In genomic region chr7:81321922-81322321, GRCh38 we compare ENCODE assay signal across 18 cellular contexts.
DNase-seq lines count a peak whose midpoint lies in the region; ATAC-seq and TF ChIP-seq lines count a peak whose summit lies in the region.
"Had no signal": no experiment of that assay in that cellular context is flagged by ENCODE, and none has a peak within 500 bp of the region (broad histone marks: within the 10 kb centered on the region; RNA-seq: fewer than 3 reads in every experiment).

No MANE protein-coding gene starts in this region.

- no peak overlapping the region for H2AFZ ChIP-seq in GM23338

- H2BK120ac ChIP-seq in mesendoderm (ENCODE audit: low read depth, low read length) = no peak overlapping the region

- H3K9me2 ChIP-seq in GM23338 (ENCODE audit: insufficient read depth) = no peaks in the 10 kb centered on the region

- no peak overlapping the region for H4K5ac ChIP-seq in mesendoderm (ENCODE audit: low read length)

- H3K27ac Mint-ChIP-seq in GM23338 (peak overlapping the region; percentile 57; the same call in 1 of the 2 replicates), progenitor cell of endocrine pancreas (peak overlapping the region; percentile 93)
- H3K27ac Mint-ChIP-seq: B cell; CD4-positive, CD25-positive, alpha-beta regulatory T cell; CD8-positive, alpha-beta T cell had no signal

- H3K36me3 ChIP-seq in GM23338 (ENCODE audit: insufficient read depth) (no peaks in the 10 kb centered on the region), Panc1 (ENCODE audit: control insufficient read depth, insufficient read depth, low read length) (no peaks in the 10 kb centered on the region), mesendoderm (ENCODE audit: control insufficient read depth, insufficient read depth, low read length) (no peaks in the 10 kb centered on the region), testis (ENCODE audit: low read depth, missing control alignments) (no peaks in the 10 kb centered on the region)
- H3K36me3 ChIP-seq: BLaER1 had no signal

- in situ Hi-C loops in Panc1 (cut with HindIII; ENCODE audit: low pct_unique_long_range_greater_than_20kb, low sequenced_read_pairs) = no loop called here

- H3K27me3 ChIP-seq in GM23338 (ENCODE audit: insufficient read depth) (no peaks in the 10 kb centered on the region), Panc1 (ENCODE audit: control insufficient read depth, insufficient read depth, low read length) (no peaks in the 10 kb centered on the region), mesendoderm (ENCODE audit: insufficient read depth, low read length, poor library complexity) (no peaks in the 10 kb centered on the region), testis (no peaks in the 10 kb centered on the region)
- H3K27me3 ChIP-seq: BLaER1 had no signal

- no peaks in the 10 kb centered on the region; the same call in 2 of the 3 replicates for H3K36me3 Mint-ChIP-seq in GM23338 (ENCODE audit: low read depth)
- H3K36me3 Mint-ChIP-seq in progenitor cell of endocrine pancreas (ENCODE audit: insufficient read depth) = no peaks in the 10 kb centered on the region
- H3K36me3 Mint-ChIP-seq: CD4-positive, CD25-positive, alpha-beta regulatory T cell; CD8-positive, alpha-beta T cell had no signal

- H3K4me1 ChIP-seq in GM23338 (ENCODE audit: insufficient read depth) (no peaks in the 10 kb centered on the region), Panc1 (ENCODE audit: control insufficient read depth, insufficient read depth, low read length) (peaks cover 10% of the 10 kb centered on the region), mesendoderm (ENCODE audit: control insufficient read depth, low read depth, low read length) (peaks cover 6% of the 10 kb centered on the region), testis (no peaks in the 10 kb centered on the region)
- H3K4me1 ChIP-seq: BLaER1 had no signal

- intact Hi-C loops in Panc1 (cut with micrococcal nuclease; ENCODE audit: unreplicated experiment) (no loop called here), testis (cut with DNase I; ENCODE audit: low total_unique reads) (no loop called here)

- CTCF ChIA-PET in Panc1 (lab: Charles Lee) = no interaction called here

- no peak overlapping the region for H2AK5ac ChIP-seq in mesendoderm (ENCODE audit: low read length)

- H3K4me1 Mint-ChIP-seq in GM23338 (peaks cover 3% of the 10 kb centered on the region; the same call in 2 of the 3 replicates), progenitor cell of endocrine pancreas (ENCODE audit: low read depth) (peaks cover 15% of the 10 kb centered on the region)
- H3K4me1 Mint-ChIP-seq: B cell; CD4-positive, CD25-positive, alpha-beta regulatory T cell had no signal

- no peak overlapping the region for H3K4ac ChIP-seq in mesendoderm (ENCODE audit: low read depth, low read length)

- H3K9me3 ChIP-seq in Panc1 (ENCODE audit: control insufficient read depth, insufficient read depth, low read depth, low read length) = no peaks in the 10 kb centered on the region
- H3K9me3 ChIP-seq in testis = no peaks in the 10 kb centered on the region
- H3K9me3 ChIP-seq: BLaER1 had no signal

- no peaks in the 10 kb centered on the region for H3K27me3 Mint-ChIP-seq in GM23338 (ENCODE audit: insufficient read depth, low read depth, poor library complexity)
- no peaks in the 10 kb centered on the region for H3K27me3 Mint-ChIP-seq in progenitor cell of endocrine pancreas
- H3K27me3 Mint-ChIP-seq: B cell; CD4-positive, CD25-positive, alpha-beta regulatory T cell had no signal

- ATAC-seq in GM23338 = no peak
- no peak for ATAC-seq in Panc1
- no peak for ATAC-seq in HG02642 (IDR thresholded peaks at IDR 0.05; ENCODE audit: poor library complexity, unreplicated experiment)
- no peak for ATAC-seq in GM21447 (IDR thresholded peaks at IDR 0.05; ENCODE audit: unreplicated experiment)
- ATAC-seq: CD8-positive, alpha-beta T cell had no signal

- no peaks in the 10 kb centered on the region for H3K79me1 ChIP-seq in mesendoderm (ENCODE audit: low read length)

- H3K9ac ChIP-seq in mesendoderm (ENCODE audit: low read length) = no peak overlapping the region
- H3K9ac ChIP-seq: BLaER1 had no signal

- H2BK15ac ChIP-seq in mesendoderm (replicated peaks; ENCODE audit: low read depth) = no peak overlapping the region

- no peak overlapping the region for H3K4me2 ChIP-seq in GM23338
- H3K4me2 ChIP-seq in mesendoderm (ENCODE audit: low read length) = no peak overlapping the region
- H3K4me2 ChIP-seq: BLaER1 had no signal

- H3K23ac ChIP-seq in mesendoderm (ENCODE audit: low read length) = no peak overlapping the region

- H3K56ac ChIP-seq in mesendoderm (ENCODE audit: low read length) = no peak overlapping the region

- no peaks in the 10 kb centered on the region for H3F3A ChIP-seq in GM23338 (replicated peaks; ENCODE audit: low read depth)

- H2BK5ac ChIP-seq in mesendoderm (ENCODE audit: low read length) = no peak overlapping the region

- DNase-seq in GM23338 (ENCODE audit: low spot score) (no peak), Panc1 (ENCODE audit: low read depth, low spot score) (no peak), mesendoderm (peak; percentile 61), progenitor cell of endocrine pancreas (ENCODE audit: low spot score, unreplicated experiment) (no peak), occipital lobe (lab: John Stamatoyannopoulos, UW) (no peak), testis (no peak)
- DNase-seq: CD4-positive, CD25-positive, alpha-beta regulatory T cell; CD8-positive, alpha-beta T cell; DMS153; DND-41; H7; HCEC 1CT had no signal

- no peaks in the 10 kb centered on the region; the same call in 2 of the 3 replicates for H3K9me3 Mint-ChIP-seq in GM23338
- H3K9me3 Mint-ChIP-seq in progenitor cell of endocrine pancreas (ENCODE audit: low read depth) = peaks cover 7% of the 10 kb centered on the region

- no peak overlapping the region for H3K18ac ChIP-seq in mesendoderm (ENCODE audit: low read length)

- H3K79me2 ChIP-seq in GM23338 (replicated peaks; ENCODE audit: insufficient read depth) (no peaks in the 10 kb centered on the region), mesendoderm (ENCODE audit: control insufficient read depth, insufficient read depth, low read length) (no peaks in the 10 kb centered on the region)

- no CpG with 5 or more reads among the region's 1 CpG for WGBS in mesendoderm (ENCODE audit: extremely low coverage, insufficient coverage, low lambda C conversion rate)
- WGBS in testis, 2 donors = 90 to 95% methylated on average over 1 of the region's 1 CpG

- TF ChIP-seq CTCF in GM23338 (conservative IDR thresholded peaks at IDR 0.05; ENCODE audit: low read depth in 2 of 2) (no peak), Panc1 (IDR thresholded peaks at IDR 0.05) (no peak), progenitor cell of endocrine pancreas (IDR thresholded peaks at IDR 0.05; ENCODE audit: unreplicated experiment) (no peak), testis (IDR thresholded peaks at IDR 0.05) (no peak)

- POLR2A ChIA-PET in Panc1 (lab: Charles Lee) = no interaction called here

- H3K27ac ChIP-seq in GM23338 (ENCODE audit: low read depth) (no peak overlapping the region), Panc1 (ENCODE audit: low read length) (peak overlapping the region; percentile 69; the same call in 1 of the 2 replicates), mesendoderm (ENCODE audit: low read depth, low read length) (no peak overlapping the region), testis (no peak overlapping the region)
- H3K27ac ChIP-seq: 22Rv1, BLaER1, C4-2B had no signal

- no peak for TF ChIP-seq POLR2A in testis (IDR thresholded peaks at IDR 0.05)

- H3K4me3 Mint-ChIP-seq in GM23338 = no peak overlapping the region
- H3K4me3 Mint-ChIP-seq in progenitor cell of endocrine pancreas (ENCODE audit: low read depth) = no peak overlapping the region
- H3K4me3 Mint-ChIP-seq: B cell; CD4-positive, CD25-positive, alpha-beta regulatory T cell; CD8-positive, alpha-beta T cell had no signal

- H4K20me1 ChIP-seq in GM23338 (replicated peaks; ENCODE audit: insufficient read depth) = no peaks in the 10 kb centered on the region
- H4K20me1 ChIP-seq: BLaER1 had no signal

- H4K8ac ChIP-seq in mesendoderm (ENCODE audit: low read depth, low read length) = no peak overlapping the region

- no TSS peak for BruUV-seq in Panc1 (replicated peaks; lab: Mats Ljungman, UMichigan)

- H3K4me3 ChIP-seq in GM23338 = no peak overlapping the region
- no peak overlapping the region for H3K4me3 ChIP-seq in Panc1 (ENCODE audit: low read depth in 2 of 2, low read length in 2 of 2)
- no peak overlapping the region for H3K4me3 ChIP-seq in mesendoderm (ENCODE audit: low read length)
- no peak overlapping the region for H3K4me3 ChIP-seq in testis
- H3K4me3 ChIP-seq: BLaER1 had no signal

TF ChIP-seq in GM23338, 12 proteins besides CTCF, POLR2A, EP300 and RAD21 (continues in another document):
- no peak for TF ChIP-seq CREB1 (CRISPR knock-in tag; IDR thresholded peaks at IDR 0.05; ENCODE audit: low read depth)
- TF ChIP-seq POLR2AphosphoS5 (IDR thresholded peaks at IDR 0.05; ENCODE audit: low read depth) = no peak
- no peak for TF ChIP-seq EZH2 (IDR thresholded peaks at IDR 0.05; ENCODE audit: low read depth, unreplicated experiment)
- TF ChIP-seq EZH2phosphoT487 (IDR thresholded peaks at IDR 0.05; ENCODE audit: unreplicated experiment) = no peak
- no peak for TF ChIP-seq ETS1 (IDR thresholded peaks at IDR 0.05)
- no peak for TF ChIP-seq STAT1 (IDR thresholded peaks at IDR 0.05; ENCODE audit: unreplicated experiment)
